Comparison of ENCODE assay signal across 8 cellular contexts in the genomic region with DNA sequence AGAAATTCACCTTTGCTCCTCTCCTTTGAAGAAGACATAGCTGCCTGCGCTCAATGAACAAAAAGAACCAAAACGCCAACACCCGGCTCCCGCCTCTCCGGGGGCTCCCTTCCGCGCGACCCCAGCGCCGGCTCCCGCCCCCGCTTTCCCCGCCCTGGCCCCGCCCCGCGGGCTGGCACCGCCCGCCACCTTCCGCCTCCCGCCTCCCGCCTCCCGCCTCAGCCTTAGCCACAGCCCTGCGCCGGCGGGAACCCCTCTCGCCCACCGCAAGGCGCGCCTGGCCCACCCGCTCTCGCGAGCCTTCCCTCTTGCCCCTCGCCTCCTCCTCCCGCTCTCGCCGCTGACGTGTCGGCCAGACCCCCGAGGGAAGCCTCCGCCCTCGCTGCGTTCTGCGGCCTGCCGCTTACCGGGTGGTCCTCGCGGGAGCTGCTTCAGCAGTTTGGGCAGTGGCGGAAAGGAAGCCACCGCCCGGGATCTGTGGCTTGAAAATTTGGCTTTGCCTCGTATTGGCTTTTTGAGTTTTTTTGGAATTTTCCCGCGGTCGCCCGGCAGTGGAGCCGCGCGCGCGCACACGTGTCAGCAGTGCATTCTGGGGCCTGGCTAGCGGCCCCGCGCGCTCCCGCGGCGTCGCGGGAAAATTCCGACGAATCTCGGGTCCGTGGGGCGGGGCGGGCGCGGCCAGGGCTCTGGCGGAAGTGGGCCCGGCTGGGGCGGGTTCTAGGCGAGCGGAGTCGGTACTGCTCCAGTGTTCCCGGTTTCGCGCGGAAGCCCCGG. TPM values are rescaled to one million over a fixed set of nuclear protein-coding genes. Genes with fewer than 3 reads are reported as not detected.
DNase-seq lines count a peak whose midpoint lies in the region; ATAC-seq and TF ChIP-seq lines count a peak whose summit lies in the region.

TSS of gene FANCC (minus strand) at position 591 of the 774 bp plus-strand sequence. CDS start 68,418 bp downstream, outside the sequence.

- H3K23ac ChIP-seq in trophoblast cell (ENCODE audit: low read length) = no peak within 1 kb of the TSS

- peak within 1 kb of the TSS; percentile 81 for H2BK5ac ChIP-seq in trophoblast cell (ENCODE audit: low read depth, low read length, poor library complexity)

- peak within 1 kb of the TSS; percentile 91 for H3K4me2 ChIP-seq in trophoblast cell (ENCODE audit: low read length)

- peak within 1 kb of the TSS; percentile 96 for H3K4me3 ChIP-seq in GM12864 (ENCODE audit: low read depth, low read length)
- H3K4me3 ChIP-seq in trophoblast cell (ENCODE audit: low read depth, low read length) = peak within 1 kb of the TSS; percentile 89
- peak within 1 kb of the TSS; percentile 74 to 99 (median 90) for H3K4me3 ChIP-seq in tibial nerve

- peak within 1 kb of the TSS; percentile 83 for H2BK120ac ChIP-seq in trophoblast cell (ENCODE audit: insufficient read depth, low read length, poor library complexity)

- peak within 1 kb of the TSS; percentile 100 for H3K9ac ChIP-seq in trophoblast cell (ENCODE audit: low read length)

- TF ChIP-seq CTCF in GM12864 (IDR thresholded peaks at IDR 0.05; ENCODE audit: low read depth, low read length, missing control alignments) (no peak), tibial nerve (IDR thresholded peaks at IDR 0.05) (peak in 1 of 5 experiments; percentile 4)

- H3K18ac ChIP-seq in trophoblast cell (ENCODE audit: low read length) = peak within 1 kb of the TSS; percentile 81

- H4K91ac ChIP-seq in trophoblast cell (ENCODE audit: low read depth, low read length) = peak within 1 kb of the TSS; percentile 84

- peaks cover 2% of the 10 kb centered on the region for H3K79me2 ChIP-seq in trophoblast cell (ENCODE audit: control insufficient read depth, insufficient read depth, low read length, poor library complexity)

- H3K9me3 ChIP-seq in trophoblast cell (ENCODE audit: insufficient read depth, low read depth, low read length) (peaks cover 4% of the 10 kb centered on the region), tibial nerve (no peaks in the 10 kb centered on the region)

- H2AK5ac ChIP-seq in trophoblast cell (ENCODE audit: low read length) = no peak within 1 kb of the TSS

- intact Hi-C loops in cardiac septum (cut with DNase I) = loop anchor here (1.0 kb wide), 1 partner anchor 190 kb away; no protein-coding TSS in a partner anchor

- no peaks in the 10 kb centered on the region for H3K27me3 ChIP-seq in trophoblast cell (ENCODE audit: insufficient read depth, low read length)
- no peaks in the 10 kb centered on the region for H3K27me3 ChIP-seq in tibial nerve

- peak in 1 of 2 donors; percentile 12 for TF ChIP-seq POLR2A in tibial nerve (IDR thresholded peaks at IDR 0.05)

- H2AFZ ChIP-seq in trophoblast cell (ENCODE audit: insufficient read depth, low read length, poor library complexity) = peak within 1 kb of the TSS; percentile 52

- H3K36me3 ChIP-seq in trophoblast cell (ENCODE audit: control insufficient read depth in 1 of 2, insufficient read depth in 2 of 2, low read length in 2 of 2) (no peaks in the 10 kb centered on the region), tibial nerve (no peaks in the 10 kb centered on the region)

- H3K27ac ChIP-seq in trophoblast cell (ENCODE audit: low read depth, low read length) = peak within 1 kb of the TSS; percentile 99
- H3K27ac ChIP-seq in tibial nerve = peak within 1 kb of the TSS; percentile 88 to 92 (median 91)

- H3K4me1 ChIP-seq in trophoblast cell (ENCODE audit: control insufficient read depth in 1 of 2, insufficient read depth in 2 of 2, low read length in 2 of 2) = peaks cover 0 to 2% of the 10 kb centered on the region in 2 experiments
- H3K4me1 ChIP-seq in tibial nerve = peaks cover 0 to 19% (median 4%) of the 10 kb centered on the region in 4 donors

- H4K12ac ChIP-seq in trophoblast cell (ENCODE audit: low read depth, low read length) = peak within 1 kb of the TSS; percentile 80

- no CpG with 5 or more reads among the region's 89 CpGs for WGBS in trophoblast cell (ENCODE audit: extremely low coverage, insufficient coverage, insufficient read length)
- 0% methylated on average over 53 to 80 of the region's 89 CpGs for WGBS in tibial nerve, 2 donors

- no peak within 1 kb of the TSS for H2BK12ac ChIP-seq in trophoblast cell (ENCODE audit: low read length)

- peaks cover 9% of the 10 kb centered on the region for H3K79me1 ChIP-seq in trophoblast cell (ENCODE audit: low read length)

- H3K14ac ChIP-seq in trophoblast cell (ENCODE audit: low read length) = peak within 1 kb of the TSS; percentile 69

- TF ChIP-seq EP300 in tibial nerve (IDR thresholded peaks at IDR 0.05) = peak in 1 of 2 donors; percentile 72

- peak within 1 kb of the TSS; percentile 30 for H3K4ac ChIP-seq in trophoblast cell (ENCODE audit: low read depth, low read length)

- H4K8ac ChIP-seq in trophoblast cell (ENCODE audit: low read depth, low read length) = peak within 1 kb of the TSS; percentile 85

- DNase-seq in GM12864 (ENCODE audit: low read depth) (peak; percentile 49), NCI-H1105 treated with DMSO at 0.1 percent for 48 hours (lab: John Stamatoyannopoulos, UW) (peak; percentile 91), SW480 (ENCODE audit: low spot score) (peak; percentile 89), cardiac septum (ENCODE audit: low spot score) (peak; percentile 94), trophoblast cell (peak; percentile 72 to 83), tibial nerve (ENCODE audit: low spot score in 2 of 2) (peak; percentile 87 to 89)
- DNase-seq in activated naive CD8-positive, alpha-beta T cell treated with anti-CD3 and anti-CD28 coated beads, Interleukin-2, amount 50 U/mL, for 16 hours (ENCODE audit: low read depth, low spot score) = peak; percentile 70

- ATAC-seq in HG02623 (IDR thresholded peaks at IDR 0.05; ENCODE audit: unreplicated experiment) = peak; percentile 80

RNA-seq across cellular contexts. Expression of gene FANCC, which starts in this region (rescaled TPM):
- total RNA-seq in cardiac septum (4.3 TPM), tibial nerve (10 to 100 TPM in 2 of 4 donors, 1 to 10 TPM in 2; 6.5 to 12.6 (median 10.2) TPM)
- polyA plus RNA-seq in trophoblast cell (2013) = 5.3 and 5.8 TPM in 2 replicates

Comparison
In these comparisons a context has a peak if more than half of its experiments do, and no peak if none do; other contexts are left out.
1. Peak in every context shown above with its lines: DNase-seq, ATAC-seq, H3K4me3 ChIP-seq and H3K27ac ChIP-seq.